In the genomic region with DNA sequence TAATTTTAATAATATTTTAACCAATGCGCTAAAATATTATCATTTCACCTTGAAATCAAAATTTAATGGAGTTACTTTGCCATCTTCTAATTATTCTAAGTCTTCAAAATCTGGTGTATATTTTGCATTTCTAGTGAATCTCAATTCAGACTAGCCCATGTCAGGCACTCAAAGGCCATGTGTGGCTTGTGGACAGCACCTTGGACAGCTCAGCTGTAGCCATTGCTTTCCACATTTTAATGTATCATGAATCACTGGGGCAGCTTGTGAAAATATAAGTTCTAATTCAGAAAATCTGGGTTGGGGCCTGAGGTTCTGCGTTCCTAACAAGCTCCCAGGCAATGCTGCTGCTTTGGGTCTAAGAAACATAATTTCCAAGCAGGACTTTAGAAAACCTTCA, we compare ENCODE assay signal across 1 cellular context.
TF ChIP-seq lines count a peak whose summit lies in the region.

No MANE protein-coding gene starts in this region.

TF ChIP-seq in HepG2, 621 proteins besides CTCF, POLR2A, EP300 and RAD21:
- TF ChIP-seq MIER2 (CRISPR knock-in tag; IDR thresholded peaks at IDR 0.05) (peak; percentile 93), ZNF7 (CRISPR knock-in tag; IDR thresholded peaks at IDR 0.05) (no peak)
- TF ChIP-seq, protein P1, sequence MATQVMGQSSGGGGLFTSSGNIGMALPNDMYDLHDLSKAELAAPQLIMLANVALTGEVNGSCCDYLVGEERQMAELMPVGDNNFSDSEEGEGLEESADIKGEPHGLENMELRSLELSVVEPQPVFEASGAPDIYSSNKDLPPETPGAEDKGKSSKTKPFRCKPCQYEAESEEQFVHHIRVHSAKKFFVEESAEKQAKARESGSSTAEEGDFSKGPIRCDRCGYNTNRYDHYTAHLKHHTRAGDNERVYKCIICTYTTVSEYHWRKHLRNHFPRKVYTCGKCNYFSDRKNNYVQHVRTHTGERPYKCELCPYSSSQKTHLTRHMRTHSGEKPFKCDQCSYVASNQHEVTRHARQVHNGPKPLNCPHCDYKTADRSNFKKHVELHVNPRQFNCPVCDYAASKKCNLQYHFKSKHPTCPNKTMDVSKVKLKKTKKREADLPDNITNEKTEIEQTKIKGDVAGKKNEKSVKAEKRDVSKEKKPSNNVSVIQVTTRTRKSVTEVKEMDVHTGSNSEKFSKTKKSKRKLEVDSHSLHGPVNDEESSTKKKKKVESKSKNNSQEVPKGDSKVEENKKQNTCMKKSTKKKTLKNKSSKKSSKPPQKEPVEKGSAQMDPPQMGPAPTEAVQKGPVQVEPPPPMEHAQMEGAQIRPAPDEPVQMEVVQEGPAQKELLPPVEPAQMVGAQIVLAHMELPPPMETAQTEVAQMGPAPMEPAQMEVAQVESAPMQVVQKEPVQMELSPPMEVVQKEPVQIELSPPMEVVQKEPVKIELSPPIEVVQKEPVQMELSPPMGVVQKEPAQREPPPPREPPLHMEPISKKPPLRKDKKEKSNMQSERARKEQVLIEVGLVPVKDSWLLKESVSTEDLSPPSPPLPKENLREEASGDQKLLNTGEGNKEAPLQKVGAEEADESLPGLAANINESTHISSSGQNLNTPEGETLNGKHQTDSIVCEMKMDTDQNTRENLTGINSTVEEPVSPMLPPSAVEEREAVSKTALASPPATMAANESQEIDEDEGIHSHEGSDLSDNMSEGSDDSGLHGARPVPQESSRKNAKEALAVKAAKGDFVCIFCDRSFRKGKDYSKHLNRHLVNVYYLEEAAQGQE (IDR thresholded peaks at IDR 0.05; ENCODE audit: borderline replicate concordance in 1 of 2, low read depth in 1 of 2, low read length in 2 of 2) = peak; percentile 51 to 93
